ENCODE assay signal across 15 cellular contexts in genomic region chr6:408148-408547, GRCh38. TPM values are rescaled to one million over a fixed set of nuclear protein-coding genes. Genes with fewer than 3 reads are reported as not detected.
DNase-seq lines count a peak whose midpoint lies in the region; ATAC-seq, FAIRE-seq and TF ChIP-seq lines count a peak whose summit lies in the region.
"Had no signal": no experiment of that assay in that cellular context is flagged by ENCODE, and none has a peak within 500 bp of the region (broad histone marks: within the 10 kb centered on the region; RNA-seq: fewer than 3 reads in every experiment).

No MANE protein-coding gene starts in this region.

- H3K4me3 ChIP-seq in HepG2 (replicated peaks in 1 of 3; ENCODE audit: insufficient read depth in 1 of 3, low read depth in 2 of 3, low read length in 3 of 3) (no peak overlapping the region), right lobe of liver (no peak overlapping the region)
- H3K4me3 ChIP-seq: GM23248, right atrium auricular region, suprapubic skin had no signal

- intact Hi-C loops in HepG2 (cut with micrococcal nuclease; ENCODE audit: unreplicated experiment) (loop anchor here (1.0 kb wide), 1 partner anchor 220 kb away; no protein-coding TSS in a partner anchor), right lobe of liver (cut with DNase I) (no loop called here)
- intact Hi-C loops in dendritic cell treated with granulocyte-macrophage colony-stimulating factor and Interleukin-4, amounts not matched to agents 40 ng/mL and 50 ng/mL, for 4 days (cut with micrococcal nuclease), result loop anchor here (2.0 to 10.0 kb wide), 3 partner anchors 15 to 219 kb away; no protein-coding TSS in a partner anchor

- in situ Hi-C loops in HepG2 (cut with HindIII; ENCODE audit: extremely low pct_ligation_motif_present, low pct_unique_long_range_greater_than_20kb), result no loop called here

- H3K4me2 ChIP-seq in HepG2 (ENCODE audit: low read depth, low read length), result peak overlapping the region; percentile 19; the same call in 1 of the 2 replicates

- ATAC-seq in HepG2 (no peak; the same call in 2 of the 3 replicates), right lobe of liver (no peak), HG03045 (IDR thresholded peaks at IDR 0.05; ENCODE audit: unreplicated experiment) (no peak)
- ATAC-seq in stimulated activated naive CD8-positive, alpha-beta T cell treated with anti-CD3 and anti-CD28 coated beads, Interleukin-15, amount 100 ng/mL, for 72 hours, result no peak

- H4K20me1 ChIP-seq in HepG2 (ENCODE audit: insufficient read depth, low read length), result no peaks in the 10 kb centered on the region

- no peaks in the 10 kb centered on the region for H3K79me2 ChIP-seq in HepG2 (ENCODE audit: insufficient read depth, low read length)

- H3K4me1 ChIP-seq in HepG2 (ENCODE audit: insufficient read depth, low read length), result peaks cover 9% of the 10 kb centered on the region; the same call in 1 of the 2 replicates
- H3K4me1 ChIP-seq in right lobe of liver, result no peaks in the 10 kb centered on the region

- TF ChIP-seq RAD21 in HepG2 (CRISPR knock-in tag; IDR thresholded peaks at IDR 0.05), result no peak

- BruUV-seq in HepG2 (replicated peaks; lab: Mats Ljungman, UMichigan), result no TSS peak

- WGBS in HepG2 (ENCODE audit: low lambda C conversion rate), result 31% methylated on average over 5 of the region's 5 CpGs
- 42% methylated on average over 5 of the region's 5 CpGs for WGBS in right lobe of liver (ENCODE audit: insufficient coverage, low coverage, low lambda C conversion rate, missing lambda C conversion rate)

- no peak for FAIRE-seq in HepG2 (lab: Jason Lieb, UNC)
- FAIRE-seq: TTC549 had no signal

- H3K36me3 ChIP-seq in HepG2 (replicated peaks in 1 of 2; ENCODE audit: control insufficient read depth in 1 of 2, insufficient read depth in 2 of 2, low read length in 2 of 2) (no peaks in the 10 kb centered on the region), right lobe of liver (no peaks in the 10 kb centered on the region)
- H3K36me3 ChIP-seq: right atrium auricular region, suprapubic skin had no signal

- H3K27me3 ChIP-seq in HepG2 (ENCODE audit: control insufficient read depth in 1 of 2, insufficient read depth in 2 of 2, low read length in 2 of 2) (peaks cover 2 to 66% of the 10 kb centered on the region in 2 experiments), right lobe of liver (no peaks in the 10 kb centered on the region)
- H3K27me3 ChIP-seq: right atrium auricular region had no signal

- H3K4me1 Mint-ChIP-seq in dendritic cell treated with granulocyte-macrophage colony-stimulating factor and Interleukin-4, amounts not matched to agents 40 ng/mL and 50 ng/mL, for 4 days (ENCODE audit: low read depth), result peaks cover 54% of the 10 kb centered on the region
- H3K4me1 Mint-ChIP-seq in stimulated activated naive CD8-positive, alpha-beta T cell treated with anti-CD3 and anti-CD28 coated beads, Interleukin-15, amount 100 ng/mL, for 72 hours, result peaks cover 94% of the 10 kb centered on the region

- H3K9me3 ChIP-seq in HepG2 (ENCODE audit: low read length) (no peaks in the 10 kb centered on the region), right lobe of liver (no peaks in the 10 kb centered on the region)
- H3K9me3 ChIP-seq: right atrium auricular region, suprapubic skin had no signal

- H3K4me3 Mint-ChIP-seq in dendritic cell treated with granulocyte-macrophage colony-stimulating factor and Interleukin-4, amounts not matched to agents 40 ng/mL and 50 ng/mL, for 4 days, result peak overlapping the region; percentile 20
- H3K4me3 Mint-ChIP-seq in stimulated activated naive CD8-positive, alpha-beta T cell treated with anti-CD3 and anti-CD28 coated beads, Interleukin-15, amount 100 ng/mL, for 72 hours, result peak overlapping the region in 1 of 2 donors; percentile 32
- H3K4me3 Mint-ChIP-seq: central memory CD8-positive, alpha-beta T cell had no signal

- no peak for DNase-seq in HepG2 (ENCODE audit: low spot score)
- DNase-seq in right lobe of liver, result no peak
- peak; percentile 66 for DNase-seq in OCI-M1 (lab: John Stamatoyannopoulos, UW)
- no peak for DNase-seq in stimulated activated naive CD8-positive, alpha-beta T cell treated with anti-CD3 and anti-CD28 coated beads, Interleukin-15, amount 100 ng/mL, for 72 hours
- no peak for DNase-seq in NCI-H82 (lab: John Stamatoyannopoulos, UW)
- DNase-seq in GM10248 (ENCODE audit: extremely low spot score), result no peak
- DNase-seq: amygdala, DMS153 had no signal

- H3K27ac ChIP-seq in HepG2 (ENCODE audit: extremely low read length, insufficient read depth, low read length) (no peak overlapping the region), right lobe of liver (no peak overlapping the region)
- H3K27ac ChIP-seq: GM23248, suprapubic skin had no signal

- no peaks in the 10 kb centered on the region for H3K27me3 Mint-ChIP-seq in dendritic cell treated with granulocyte-macrophage colony-stimulating factor and Interleukin-4, amounts not matched to agents 40 ng/mL and 50 ng/mL, for 4 days
- no peaks in the 10 kb centered on the region for H3K27me3 Mint-ChIP-seq in stimulated activated naive CD8-positive, alpha-beta T cell treated with anti-CD3 and anti-CD28 coated beads, Interleukin-15, amount 100 ng/mL, for 72 hours
- H3K27me3 Mint-ChIP-seq: central memory CD8-positive, alpha-beta T cell had no signal

- CTCF ChIA-PET in HepG2 (lab: Yijun Ruan, JAX; ENCODE audit: low intra/inter-chr PET ratio, low total read pairs), result interaction anchor here (4.6 kb wide), 1 partner anchor 218 kb away, joined by 58 read pairs; no protein-coding TSS in a partner anchor
- CTCF ChIA-PET in GM10248 (lab: Yijun Ruan, JAX), result interaction anchor here (2.0 to 6.9 kb wide), 3 partner anchors 10 to 219 kb away, joined by 4 to 41 read pairs (median 5); no protein-coding TSS in a partner anchor

- H3K9me3 Mint-ChIP-seq in dendritic cell treated with granulocyte-macrophage colony-stimulating factor and Interleukin-4, amounts not matched to agents 40 ng/mL and 50 ng/mL, for 4 days, result no peaks in the 10 kb centered on the region
- no peaks in the 10 kb centered on the region for H3K9me3 Mint-ChIP-seq in stimulated activated naive CD8-positive, alpha-beta T cell treated with anti-CD3 and anti-CD28 coated beads, Interleukin-15, amount 100 ng/mL, for 72 hours
- H3K9me3 Mint-ChIP-seq: central memory CD8-positive, alpha-beta T cell had no signal

- no peak overlapping the region for H2AFZ ChIP-seq in HepG2 (ENCODE audit: low read length)
- H2AFZ ChIP-seq: GM23248 had no signal

- TF ChIP-seq EP300 in HepG2 (IDR thresholded peaks at IDR 0.05; ENCODE audit: low read depth in 2 of 2, low read length in 2 of 2) (no peak), HepG2 (CRISPR knock-in tag; IDR thresholded peaks at IDR 0.05; ENCODE audit: borderline replicate concordance) (no peak)

- POLR2A ChIA-PET in HepG2 (lab: Yijun Ruan, JAX), result interaction anchor here (1.3 kb wide), 1 partner anchor 15 kb away, joined by 7 read pairs; no protein-coding TSS in a partner anchor
- POLR2A ChIA-PET in GM10248 (lab: Yijun Ruan, JAX), result interaction anchor here (2.1 to 2.9 kb wide), 2 partner anchors 10 to 16 kb away, joined by 10 to 14 read pairs; partner anchors contain the start of gene IRF4

- peaks cover 92% of the 10 kb centered on the region for H3K36me3 Mint-ChIP-seq in dendritic cell treated with granulocyte-macrophage colony-stimulating factor and Interleukin-4, amounts not matched to agents 40 ng/mL and 50 ng/mL, for 4 days (ENCODE audit: low read depth)

- TF ChIP-seq CTCF in HepG2 (CRISPR knock-in tag; IDR thresholded peaks at IDR 0.05), result no peak
- TF ChIP-seq CTCF in right lobe of liver (IDR thresholded peaks at IDR 0.05), result no peak
- TF ChIP-seq CTCF in GM10248 (IDR thresholded peaks at IDR 0.05; ENCODE audit: control extremely low read depth, extremely low read depth, low read depth, missing control alignments), result no peak

- H3K9ac ChIP-seq in HepG2 (ENCODE audit: insufficient read depth, low read depth, low read length), result no peak overlapping the region
- H3K9ac ChIP-seq: GM23248 had no signal

- H3K27ac Mint-ChIP-seq in dendritic cell treated with granulocyte-macrophage colony-stimulating factor and Interleukin-4, amounts not matched to agents 40 ng/mL and 50 ng/mL, for 4 days, result peak overlapping the region; percentile 86
- peak overlapping the region; percentile 37 to 85 for H3K27ac Mint-ChIP-seq in stimulated activated naive CD8-positive, alpha-beta T cell treated with anti-CD3 and anti-CD28 coated beads, Interleukin-15, amount 100 ng/mL, for 72 hours

- TF ChIP-seq POLR2A in HepG2 (IDR thresholded peaks at IDR 0.05; ENCODE audit: insufficient read depth in 1 of 2, low read depth in 2 of 2, low read length in 2 of 2) (no peak), right lobe of liver (IDR thresholded peaks at IDR 0.05) (no peak)

RNA-seq across cellular contexts. Expression of gene IRF4, which starts 16.6 kb away (rescaled TPM):
- total RNA-seq in HepG2 (2016; rRNA removed; fragmentation: Illumina TruSeq; extraction: Trizol) (0.07 and 0.09 TPM in 2 replicates), right lobe of liver (1 to 10 TPM in 4 of 6 experiments, under 1 TPM in 2; 0.24 to 5.0 (median 1.6) TPM)
- not detected in 2 replicates for total RNA-seq in HepG2 (2016; cell fraction: cytosol; rRNA removed; fragmentation: Illumina TruSeq; extraction: Trizol; ENCODE audit: low read depth)
- 0.06 and 0.13 TPM in 2 replicates for total RNA-seq in HepG2 (2016; cell fraction: insoluble cytoplasmic fraction; rRNA removed; fragmentation: Illumina TruSeq; extraction: Trizol)
- 0.19 and 0.21 TPM in 2 replicates for total RNA-seq in HepG2 (2016; cell fraction: membrane; rRNA removed; fragmentation: Illumina TruSeq; extraction: Trizol)
- 0.09 TPM in 1 of 2 replicates, not detected in the other for total RNA-seq in HepG2 (2016; cell fraction: nucleus; rRNA removed; fragmentation: Illumina TruSeq; extraction: Trizol)
- 0.07 TPM in 2 replicates for polyA plus RNA-seq in HepG2 (2011; rRNA removed)
- polyA plus RNA-seq in HepG2 (2011; cell fraction: cytosol; rRNA removed), result 0.04 and 0.24 TPM in 2 replicates
- 0.16 and 0.51 TPM in 2 replicates for polyA plus RNA-seq in HepG2 (2011; cell fraction: nucleus; rRNA removed)
- 0.04 and 0.11 TPM in 2 replicates for polyA plus RNA-seq in HepG2 (2012)
- polyA plus RNA-seq in HepG2 (2016; cell fraction: cytosol; fragmentation: Illumina TruSeq; extraction: Trizol; ENCODE audit: low read depth), result not detected in 2 replicates
- 0.09 and 0.10 TPM in 2 replicates for polyA plus RNA-seq in HepG2 (2016; cell fraction: insoluble cytoplasmic fraction; fragmentation: Illumina TruSeq; extraction: Trizol; ENCODE audit: low read depth)
- 0.03 and 0.05 TPM in 2 replicates for polyA plus RNA-seq in HepG2 (2016; cell fraction: membrane; fragmentation: Illumina TruSeq; extraction: Trizol; ENCODE audit: low read depth)
- 0.11 and 0.30 TPM in 2 replicates for polyA plus RNA-seq in HepG2 (2016; cell fraction: nucleus; fragmentation: Illumina TruSeq; extraction: Trizol; ENCODE audit: insufficient read depth, low read depth)
- polyA minus RNA-seq in HepG2 (2011; rRNA and poly(A)+ RNA removed; ENCODE audit: low replicate concordance), result 0.72 TPM in 1 of 2 replicates, not detected in the other
- polyA minus RNA-seq in HepG2 (2011; cell fraction: cytosol; rRNA and poly(A)+ RNA removed), result not detected in 2 replicates
- polyA minus RNA-seq in HepG2 (2011; cell fraction: nucleus; rRNA and poly(A)+ RNA removed), result 0.12 and 0.13 TPM in 2 replicates
- total RNA-seq: GM23248 had no signal

Comparison
In these comparisons a context has a peak if more than half of its experiments do, and no peak if none do; other contexts are left out.
1. intact Hi-C loops: an anchor here in HepG2 (1.0 kb wide) and dendritic cell treated with granulocyte-macrophage colony-stimulating factor and Interleukin-4, amounts not matched to agents 40 ng/mL and 50 ng/mL, for 4 days (2.0 to 10.0 kb wide); none called in right lobe of liver.